Comparison of ENCODE assay signal across 13 cellular contexts in genomic region chr5:152462021-152462721, GRCh38. TPM values are rescaled to one million over a fixed set of nuclear protein-coding genes. Genes with fewer than 3 reads are reported as not detected.
DNase-seq lines count a peak whose midpoint lies in the region; ATAC-seq, FAIRE-seq and TF ChIP-seq lines count a peak whose summit lies in the region.
"Had no signal": no experiment of that assay in that cellular context is flagged by ENCODE, and none has a peak within 500 bp of the region (broad histone marks: within the 10 kb centered on the region; RNA-seq: fewer than 3 reads in every experiment).

No MANE protein-coding gene starts in this region.

- DNase-seq in GM12892 (ENCODE audit: insufficient read length) (no peak), islet precursor cell (peak; percentile 76), OCI-M2 (lab: John Stamatoyannopoulos, UW; ENCODE audit: unreplicated experiment) (no peak), mesenteric fat pad (ENCODE audit: low spot score) (no peak)
- no peak for DNase-seq in activated CD4-positive, alpha-beta T cell treated with anti-CD3 and anti-CD28 coated beads, Interleukin-2, amount 50 U/mL, for 1 hour
- no peak for DNase-seq in activated CD4-positive, alpha-beta T cell treated with anti-CD3 and anti-CD28 coated beads, Interleukin-2, amount 10 ng/mL, durations not matched to agents 7 days and 5 days
- DNase-seq: GDM1; stimulated activated CD4-positive, alpha-beta T cell treated with anti-CD3 and anti-CD28 coated beads, Interleukin-2, amount 100 ng/mL, for 48 hours had no signal

- POLR2A ChIA-PET in activated CD4-positive, alpha-beta T cell treated with anti-CD3 and anti-CD28 coated beads, Interleukin-2, amount 10 ng/mL, durations not matched to agents 7 days and 5 days (lab: Charles Lee) = no interaction called here

- peaks cover 2% of the 10 kb centered on the region for H3K27me3 Mint-ChIP-seq in activated CD4-positive, alpha-beta T cell treated with anti-CD3 and anti-CD28 coated beads, Interleukin-2, amount 10 ng/mL, durations not matched to agents 7 days and 5 days

- no peak overlapping the region for H3K4me3 Mint-ChIP-seq in activated CD4-positive, alpha-beta T cell treated with anti-CD3 and anti-CD28 coated beads, Interleukin-2, amount 10 ng/mL, durations not matched to agents 7 days and 5 days

- H3K36me3 Mint-ChIP-seq in activated CD4-positive, alpha-beta T cell treated with anti-CD3 and anti-CD28 coated beads, Interleukin-2, amount 10 ng/mL, durations not matched to agents 7 days and 5 days (ENCODE audit: low read depth) = no peaks in the 10 kb centered on the region

- H3K27ac Mint-ChIP-seq in activated CD4-positive, alpha-beta T cell treated with anti-CD3 and anti-CD28 coated beads, Interleukin-2, amount 10 ng/mL, durations not matched to agents 7 days and 5 days = no peak overlapping the region

- no peaks in the 10 kb centered on the region for H3K9me3 Mint-ChIP-seq in activated CD4-positive, alpha-beta T cell treated with anti-CD3 and anti-CD28 coated beads, Interleukin-2, amount 10 ng/mL, durations not matched to agents 7 days and 5 days

- TF ChIP-seq POLR2A in GM12892 (IDR thresholded peaks at IDR 0.05; ENCODE audit: low read depth, low read length) = no peak

- H3K4me1 Mint-ChIP-seq in activated CD4-positive, alpha-beta T cell treated with anti-CD3 and anti-CD28 coated beads, Interleukin-2, amount 10 ng/mL, durations not matched to agents 7 days and 5 days = no peaks in the 10 kb centered on the region

- ATAC-seq in GM21447 (IDR thresholded peaks at IDR 0.05; ENCODE audit: unreplicated experiment) (peak; percentile 93), HG03354 (IDR thresholded peaks at IDR 0.05; ENCODE audit: poor library complexity, severe bottlenecking, unreplicated experiment) (peak; percentile 96)

- CTCF ChIA-PET in activated CD4-positive, alpha-beta T cell treated with anti-CD3 and anti-CD28 coated beads, Interleukin-2, amount 10 ng/mL, durations not matched to agents 7 days and 5 days (lab: Charles Lee) = no interaction called here

- FAIRE-seq in GM12892 (lab: Jason Lieb, UNC) = peak; percentile 67
- FAIRE-seq: keratinocyte had no signal

RNA-seq across cellular contexts. Expression of gene NMUR2, which starts 57.1 kb away (rescaled TPM):
- not detected for polyA plus RNA-seq in GM12892 (2012; ENCODE audit: missing spikeins)
- total RNA-seq in activated CD4-positive, alpha-beta T cell treated with anti-CD3 and anti-CD28 coated beads, Interleukin-2, amount 10 ng/mL, durations not matched to agents 7 days and 5 days = not detected
- total RNA-seq in mesenteric fat pad = not detected
- total RNA-seq: dermis microvascular lymphatic vessel endothelial cell, M059J had no signal
